7 cellular contexts compared by ENCODE assay signal in genomic region chr17:45293413-45294211, GRCh38. TPM values are rescaled to one million over a fixed set of nuclear protein-coding genes. Genes with fewer than 3 reads are reported as not detected.
A peak's percentile ranks its signal among the peaks of the same experiment; 100 is the strongest.
DNase-seq lines count a peak whose midpoint lies in the region; ATAC-seq and TF ChIP-seq lines count a peak whose summit lies in the region.

No MANE protein-coding gene starts in this region.

- peaks cover 21% of the 10 kb centered on the region for H3K36me3 ChIP-seq in GM06990 (ENCODE audit: control insufficient read depth, insufficient read depth, low read length)

- peak; percentile 7 for TF ChIP-seq CTCF in GM06990 (IDR thresholded peaks at IDR 0.05; ENCODE audit: insufficient read depth, low read length, poor library complexity, severe bottlenecking)
- TF ChIP-seq CTCF in astrocyte of the spinal cord (IDR thresholded peaks at IDR 0.05; ENCODE audit: low read depth, low read length), result peak; percentile 16

- no peaks in the 10 kb centered on the region for H3K27me3 ChIP-seq in GM06990 (replicated peaks; ENCODE audit: control insufficient read depth, insufficient read depth, low read length)

- H3K4me3 ChIP-seq in GM06990 (replicated peaks; ENCODE audit: low read depth, low read length), result no peak overlapping the region
- H3K4me3 ChIP-seq in astrocyte of the spinal cord (ENCODE audit: low read depth, low read length), result no peak overlapping the region

- intact Hi-C loops in sciatic nerve (cut with DNase I), result no loop called here

- DNase-seq in GM06990 (ENCODE audit: extremely low read depth, insufficient read length) (no peak), NCI-H460 (ENCODE audit: extremely low read depth, low read depth) (peak; percentile 82), astrocyte of the spinal cord (ENCODE audit: low read depth, low spot score) (peak; percentile 91), hypothalamus (lab: John Stamatoyannopoulos, UW) (peak in 37 of 51 donors; percentile 13 to 83 (median 52)), sciatic nerve (ENCODE audit: low spot score) (peak; percentile 77), NCI-H1105 (lab: John Stamatoyannopoulos, UW) (no peak)

- ATAC-seq in sciatic nerve, result peak; percentile 85
- ATAC-seq in GM21515 (IDR thresholded peaks at IDR 0.05; ENCODE audit: unreplicated experiment), result no peak

- in situ Hi-C loops in astrocyte of the spinal cord (cut with HindIII; ENCODE audit: low sequenced_read_pairs), result no loop called here

RNA-seq across cellular contexts. Expression of gene MAP3K14, which starts 23.2 kb away (rescaled TPM):
- total RNA-seq in NCI-H460 (2014; rRNA removed; shearing (Covaris generic)), result 3.6 and 4.3 TPM in 2 replicates
- 22.3 and 29.0 TPM in 2 replicates for polyA plus RNA-seq in NCI-H460 (2014; cell fraction: nucleus; rRNA removed)
- total RNA-seq in sciatic nerve, result 19.1 TPM

RNA-seq across cellular contexts. Expression of gene SPATA32, which starts 31.7 kb away (rescaled TPM):
- not detected in 2 replicates for total RNA-seq in NCI-H460 (2014; rRNA removed; shearing (Covaris generic))
- polyA plus RNA-seq in NCI-H460 (2014; cell fraction: nucleus; rRNA removed), result not detected in 2 replicates
- not detected for total RNA-seq in sciatic nerve

Comparison
In these comparisons a context has a peak if more than half of its experiments do, and no peak if none do; other contexts are left out.
1. DNase-seq: peak in NCI-H460 (single experiment), astrocyte of the spinal cord (single experiment), hypothalamus (37 of 51) and sciatic nerve (single experiment); none in GM06990 (single experiment) and NCI-H1105 (single experiment).